In genomic region chr15:57056357-57056756, GRCh38 we compare ENCODE assay signal across 9 cellular contexts.
"Had no signal": no experiment of that assay in that cellular context is flagged by ENCODE, and none has a peak within 500 bp of the region (broad histone marks: within the 10 kb centered on the region; RNA-seq: fewer than 3 reads in every experiment).

No MANE protein-coding gene starts in this region.

- H3K9me3 ChIP-seq: HAP-1 had no signal

- H3K27ac ChIP-seq: GM23248, HL-60 had no signal

- ATAC-seq: HCT116, HepG2, K562 had no signal

- H3K36me3 ChIP-seq: HAP-1 had no signal

- DNase-seq: GM23248, GOT3, H7, KG1 had no signal

- H3K4me3 ChIP-seq: GM23248, HAP-1, K562 had no signal
